9 cellular contexts compared by ENCODE assay signal in the genomic region with DNA sequence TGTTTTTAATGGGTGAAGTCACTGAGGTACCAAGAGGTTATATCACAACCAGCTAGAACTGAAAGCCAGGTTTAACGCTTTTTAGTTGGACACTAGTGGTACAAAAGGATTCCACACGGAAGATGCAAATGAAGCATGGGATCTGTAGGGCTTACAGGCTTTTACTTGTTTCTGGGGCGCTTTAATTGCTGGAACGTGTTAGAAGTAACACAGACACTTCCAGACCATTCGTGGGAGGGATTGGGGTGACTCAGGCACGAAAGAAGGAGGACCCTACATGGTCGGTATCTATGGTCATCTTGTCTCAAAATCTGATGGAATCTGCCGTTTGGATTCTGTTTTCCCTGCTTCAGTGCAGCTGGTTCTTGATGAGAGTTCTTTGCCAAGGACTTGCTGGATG. TPM values are rescaled to one million over a fixed set of nuclear protein-coding genes. Genes with fewer than 3 reads are reported as not detected.
A peak's percentile ranks its signal among the peaks of the same experiment; 100 is the strongest.
DNase-seq lines count a peak whose midpoint lies in the region; ATAC-seq and TF ChIP-seq lines count a peak whose summit lies in the region.
"Had no signal": no experiment of that assay in that cellular context is flagged by ENCODE, and none has a peak within 500 bp of the region (broad histone marks: within the 10 kb centered on the region; RNA-seq: fewer than 3 reads in every experiment).

No MANE protein-coding gene starts in this region.

- DNase-seq in Caco-2, result no peak
- DNase-seq in neuronal stem cell (ENCODE audit: low spot score), result no peak
- no peak for DNase-seq in cerebellar cortex (ENCODE audit: low spot score)
- DNase-seq in SHP77 (lab: John Stamatoyannopoulos, UW), result no peak

- WGBS in neuronal stem cell (ENCODE audit: extremely low coverage in 2 of 2, insufficient read length in 2 of 2, insufficient replicate concordance in 1 of 2), 2 donors, result no CpG with 5 or more reads among the region's 8 CpGs

- peak overlapping the region; percentile 100 for H3K4me3 ChIP-seq in Caco-2 (ENCODE audit: low read depth, low read length)
- H3K4me3 ChIP-seq in OCI-LY1 (ENCODE audit: low read depth, low read length, poor library complexity, severe bottlenecking), result peak overlapping the region; percentile 86
- H3K4me3 ChIP-seq in endocrine pancreas (ENCODE audit: control insufficient read depth, insufficient read depth, low read length), result peak overlapping the region; percentile 61
- H3K4me3 ChIP-seq in neuronal stem cell (ENCODE audit: low read length in 2 of 2), result peak overlapping the region in 1 of 2 donors; percentile 99

- peaks cover 27% of the 10 kb centered on the region for H3K79me2 ChIP-seq in OCI-LY1 (ENCODE audit: insufficient read depth, low read length)

- TF ChIP-seq CTCF in Caco-2 (IDR thresholded peaks at IDR 0.05; ENCODE audit: insufficient read depth in 1 of 2, low read depth in 1 of 2, low read length in 1 of 2, severe bottlenecking in 1 of 2, unreplicated experiment in 1 of 2) (no peak), OCI-LY1 (IDR thresholded peaks at IDR 0.05; ENCODE audit: low read length) (no peak)

- intact Hi-C loops in Caco-2 (cut with micrococcal nuclease; ENCODE audit: unreplicated experiment), result loop anchor here (5.0 kb wide), 1 partner anchor 120 kb away; a partner anchor contains a TSS

- no peaks in the 10 kb centered on the region for H3K27me3 Mint-ChIP-seq in Caco-2 (ENCODE audit: insufficient read depth, unreplicated experiment)

- H2BK120ac ChIP-seq in neuronal stem cell (ENCODE audit: low read depth, low read length), result no peak overlapping the region

- H3K36me3 ChIP-seq in Caco-2 (ENCODE audit: control insufficient read depth, insufficient read depth, low read length) (no peaks in the 10 kb centered on the region), OCI-LY1 (ENCODE audit: insufficient read depth, low read length) (peaks cover 27% of the 10 kb centered on the region), endocrine pancreas (ENCODE audit: control insufficient read depth, insufficient read depth, low read length) (peaks cover 5% of the 10 kb centered on the region), neuronal stem cell (replicated peaks in 1 of 2; ENCODE audit: control insufficient read depth in 2 of 2, insufficient read depth in 2 of 2, low read length in 2 of 2) (peaks cover 15 to 36% of the 10 kb centered on the region in 2 donors)

- no peaks in the 10 kb centered on the region for H3K9me3 Mint-ChIP-seq in Caco-2 (ENCODE audit: unreplicated experiment)

- no peak overlapping the region for H2AK5ac ChIP-seq in neuronal stem cell (ENCODE audit: low read depth, low read length)

- H3K4me1 Mint-ChIP-seq in Caco-2 (ENCODE audit: low read depth, unreplicated experiment), result no peaks in the 10 kb centered on the region

- BruUV-seq in Caco-2 (replicated peaks; lab: Mats Ljungman, UMichigan), result no TSS peak

- H3F3A ChIP-seq in OCI-LY1 (ENCODE audit: insufficient read depth, low read length), result no peaks in the 10 kb centered on the region

- H3K79me1 ChIP-seq in neuronal stem cell (ENCODE audit: low read depth, low read length), result peaks cover 4% of the 10 kb centered on the region

- H4K8ac ChIP-seq in neuronal stem cell (ENCODE audit: low read depth, low read length), result no peak overlapping the region

- no peaks in the 10 kb centered on the region for H4K20me1 ChIP-seq in OCI-LY1 (ENCODE audit: insufficient read depth, low read length)

- no peaks in the 10 kb centered on the region for H3K27me3 ChIP-seq in Caco-2 (replicated peaks; ENCODE audit: control insufficient read depth, insufficient read depth, low read length)
- H3K27me3 ChIP-seq in OCI-LY1 (ENCODE audit: insufficient read depth, low read length), result no peaks in the 10 kb centered on the region
- H3K27me3 ChIP-seq in endocrine pancreas (ENCODE audit: control insufficient read depth, insufficient read depth, low read length), result no peaks in the 10 kb centered on the region
- no peaks in the 10 kb centered on the region for H3K27me3 ChIP-seq in neuronal stem cell (ENCODE audit: control insufficient read depth in 3 of 3, insufficient read depth in 3 of 3, low read depth in 1 of 3, low read length in 3 of 3)

- H3K4me3 Mint-ChIP-seq in Caco-2 (ENCODE audit: unreplicated experiment), result peak overlapping the region; percentile 82

- no peak overlapping the region for H3K4ac ChIP-seq in neuronal stem cell (ENCODE audit: low read length)

- no peak overlapping the region for H2AFZ ChIP-seq in OCI-LY1 (ENCODE audit: low read length)
- H2AFZ ChIP-seq in neuronal stem cell (ENCODE audit: low read length), result no peak overlapping the region

- H3K27ac Mint-ChIP-seq in Caco-2 (ENCODE audit: unreplicated experiment), result peak overlapping the region; percentile 61

- no peak overlapping the region for H3K23ac ChIP-seq in neuronal stem cell (ENCODE audit: low read depth, low read length, poor library complexity)

- POLR2A ChIA-PET in Caco-2 (lab: Charles Lee), result no interaction called here

- H3K4me2 ChIP-seq in OCI-LY1 (ENCODE audit: low read length) (peak overlapping the region; percentile 94), neuronal stem cell (ENCODE audit: insufficient read depth, low read length, poor library complexity, severe bottlenecking) (peak overlapping the region; percentile 28)

- no peak overlapping the region for H3K18ac ChIP-seq in neuronal stem cell (ENCODE audit: low read length)

- no peaks in the 10 kb centered on the region for H3K9me2 ChIP-seq in OCI-LY1 (ENCODE audit: low read depth, low read length)

- peaks cover 15% of the 10 kb centered on the region for H3K36me3 Mint-ChIP-seq in Caco-2 (ENCODE audit: insufficient read depth, unreplicated experiment)

- ATAC-seq in HG02610 (IDR thresholded peaks at IDR 0.05; ENCODE audit: unreplicated experiment) (no peak), GM19455 (IDR thresholded peaks at IDR 0.05; ENCODE audit: unreplicated experiment) (no peak)

- no peak overlapping the region for H4K91ac ChIP-seq in neuronal stem cell (ENCODE audit: low read depth, low read length, poor library complexity)

- no peak overlapping the region for H3K14ac ChIP-seq in neuronal stem cell (ENCODE audit: low read length)

- H3K9ac ChIP-seq in OCI-LY1 (ENCODE audit: low read length), result peak overlapping the region; percentile 90
- H3K9ac ChIP-seq in endocrine pancreas (ENCODE audit: control insufficient read depth, insufficient read depth, low read length), result no peak overlapping the region
- no peak overlapping the region for H3K9ac ChIP-seq in neuronal stem cell (ENCODE audit: low read depth, low read length, poor library complexity)

- H2BK15ac ChIP-seq in neuronal stem cell (ENCODE audit: low read length), result no peak overlapping the region

- H2BK12ac ChIP-seq in neuronal stem cell (ENCODE audit: low read length), result no peak overlapping the region

- H3K9me3 ChIP-seq in Caco-2 (no peaks in the 10 kb centered on the region), OCI-LY1 (ENCODE audit: low read length) (no peaks in the 10 kb centered on the region), endocrine pancreas (ENCODE audit: control insufficient read depth, low read length) (no peaks in the 10 kb centered on the region), neuronal stem cell (replicated peaks in 1 of 2; ENCODE audit: control insufficient read depth in 2 of 2, insufficient read depth in 1 of 2, low read depth in 1 of 2, low read length in 2 of 2) (no peaks in the 10 kb centered on the region)

- H2BK5ac ChIP-seq in neuronal stem cell (ENCODE audit: low read length), result no peak overlapping the region

- peaks cover 9% of the 10 kb centered on the region for H3K4me1 ChIP-seq in Caco-2
- H3K4me1 ChIP-seq in OCI-LY1 (ENCODE audit: insufficient read depth, low read length, severe bottlenecking), result peaks cover 16% of the 10 kb centered on the region
- peaks cover 6% of the 10 kb centered on the region for H3K4me1 ChIP-seq in endocrine pancreas (ENCODE audit: control insufficient read depth, insufficient read depth, low read length)
- H3K4me1 ChIP-seq in neuronal stem cell (ENCODE audit: control insufficient read depth in 2 of 2, insufficient read depth in 1 of 2, low read depth in 1 of 2, low read length in 2 of 2), result peaks cover 3% of the 10 kb centered on the region in 2 donors

- CTCF ChIA-PET in Caco-2 (lab: Charles Lee), result interaction anchor here (1.6 kb wide), 1 partner anchor 71 kb away, joined by 12 read pairs; no protein-coding TSS in a partner anchor

- H3K27ac ChIP-seq in OCI-LY1 (ENCODE audit: low read depth, low read length, poor library complexity, severe bottlenecking) (no peak overlapping the region), neuronal stem cell (replicated peaks; ENCODE audit: low read length) (no peak overlapping the region)

RNA-seq across cellular contexts. Expression of a gene that starts 1.0 kb away (rescaled TPM):
- total RNA-seq in Caco-2 (2022), result 117 and 123 TPM in 2 replicates
- polyA plus RNA-seq in neuronal stem cell (2013, experiment 1 of 2), result 71.1 TPM
- 69.2 TPM for polyA plus RNA-seq in neuronal stem cell (2013, experiment 2 of 2)

RNA-seq across cellular contexts. Expression of a gene that starts 12.6 kb away (rescaled TPM):
- total RNA-seq in Caco-2 (2022), result not detected in 2 replicates
- 0.60 TPM for polyA plus RNA-seq in neuronal stem cell (2013, experiment 1 of 2)
- polyA plus RNA-seq in neuronal stem cell (2013, experiment 2 of 2), result 0.46 TPM
- total RNA-seq: H4 had no signal
